Comparison of ENCODE assay signal across 1 cellular context in genomic region chr19:32909257-32909656, GRCh38.
TF ChIP-seq lines count a peak whose summit lies in the region.

No MANE protein-coding gene starts in this region.

TF ChIP-seq in K562, 482 proteins besides CTCF, POLR2A, EP300 and RAD21 (continued from another document and continues in another):
- peak; percentile 63 for TF ChIP-seq E2F8 (IDR thresholded peaks at IDR 0.05; ENCODE audit: low read depth, partially characterized antibody)
- TF ChIP-seq MEF2D (tag; conservative IDR thresholded peaks at IDR 0.05; ENCODE audit: low read depth): 0 out of 2 replicates have a peak, but pooled peaks have one; percentile 29
- TF ChIP-seq CEBPB (tag; IDR thresholded peaks at IDR 0.05): peak; percentile 80
- no peak for TF ChIP-seq ZBTB33 (CRISPR knock-in tag; IDR thresholded peaks at IDR 0.05)
- TF ChIP-seq HDAC2 (IDR thresholded peaks at IDR 0.05): peak; percentile 95
- TF ChIP-seq HES1 (IDR thresholded peaks at IDR 0.05; ENCODE audit: low read depth): peak; percentile 86; the same call in 1 of the 2 replicates
- peak; percentile 79 for TF ChIP-seq CEBPG (CRISPR knock-in tag; IDR thresholded peaks at IDR 0.05)
- peak; percentile 90 to 97 for TF ChIP-seq CEBPG (tag; conservative IDR thresholded peaks at IDR 0.05 in 1 of 2, IDR thresholded peaks at IDR 0.05 in 1 of 2)
- TF ChIP-seq ZSCAN32 (CRISPR knock-in tag; IDR thresholded peaks at IDR 0.05): peak; percentile 79
- TF ChIP-seq LEF1 (IDR thresholded peaks at IDR 0.05): peak; percentile 81; the same call in 1 of the 2 replicates
- TF ChIP-seq ZNF311 (CRISPR knock-in tag; IDR thresholded peaks at IDR 0.05): no peak
- TF ChIP-seq NBN (IDR thresholded peaks at IDR 0.05; ENCODE audit: low read depth): peak; percentile 86; the same call in 1 of the 2 replicates
- no peak for TF ChIP-seq TBL1XR1 (IDR thresholded peaks at IDR 0.05; ENCODE audit: low read length in 2 of 2)
- TF ChIP-seq ZNF175 (CRISPR knock-in tag; IDR thresholded peaks at IDR 0.05; ENCODE audit: low read depth): peak; percentile 77
- TF ChIP-seq JUND (IDR thresholded peaks at IDR 0.05; ENCODE audit: borderline replicate concordance, low read depth, low read length): peak; percentile 73
- TF ChIP-seq JUND (tag; IDR thresholded peaks at IDR 0.05; ENCODE audit: borderline replicate concordance, low read depth, low read length): peak; percentile 45; the same call in 1 of the 3 replicates
- TF ChIP-seq ZNF766 (CRISPR knock-in tag; conservative IDR thresholded peaks at IDR 0.05): peak; percentile 68; the same call in 1 of the 2 replicates
- no peak for TF ChIP-seq CBFB (CRISPR knock-in tag; IDR thresholded peaks at IDR 0.05)
- 0 out of 2 replicates have a peak, but pooled peaks have one; percentile 43 for TF ChIP-seq ZNF589 (CRISPR knock-in tag; IDR thresholded peaks at IDR 0.05; ENCODE audit: low read depth)
- TF ChIP-seq HDAC1 (IDR thresholded peaks at IDR 0.05): peak in 1 of 2 experiments; percentile 41; a peak in 1 of 4 replicates
- no peak for TF ChIP-seq PBX2 (CRISPR knock-in tag; IDR thresholded peaks at IDR 0.05; ENCODE audit: low read depth)
- no peak for TF ChIP-seq PBX2 (tag; conservative IDR thresholded peaks at IDR 0.05; ENCODE audit: low read depth)
- no peak for TF ChIP-seq TBP (optimal IDR thresholded peaks at IDR 0.05; ENCODE audit: low read depth, low read length)
- no peak for TF ChIP-seq PURB (CRISPR knock-in tag; IDR thresholded peaks at IDR 0.05; ENCODE audit: low read depth)
- TF ChIP-seq KLF6 (CRISPR knock-in tag; IDR thresholded peaks at IDR 0.05; ENCODE audit: borderline replicate concordance): peak; percentile 21; the same call in 1 of the 2 replicates
- no peak for TF ChIP-seq ZNF232 (CRISPR knock-in tag; IDR thresholded peaks at IDR 0.05)
- TF ChIP-seq FUS (optimal IDR thresholded peaks at IDR 0.05; ENCODE audit: low read depth, low read length): no peak
- TF ChIP-seq AFF1 (IDR thresholded peaks at IDR 0.05; ENCODE audit: low read depth in 1 of 2, partially characterized antibody in 2 of 2): peak in 1 of 2 experiments; percentile 92
- peak; percentile 30; the same call in 1 of the 2 replicates for TF ChIP-seq TCF3 (CRISPR knock-in tag; IDR thresholded peaks at IDR 0.05)
- peak; percentile 52 for TF ChIP-seq MEIS2 (IDR thresholded peaks at IDR 0.05; ENCODE audit: partially characterized antibody)
- TF ChIP-seq FOXK2 (conservative IDR thresholded peaks at IDR 0.05 in 1 of 2, IDR thresholded peaks at IDR 0.05 in 1 of 2; ENCODE audit: low read depth in 2 of 2): peak; percentile 23 to 29; a peak in 1 of 4 replicates
- peak; percentile 82 for TF ChIP-seq ZEB2 (IDR thresholded peaks at IDR 0.05)
- TF ChIP-seq SMARCE1 (IDR thresholded peaks at IDR 0.05): peak; percentile 83; the same call in 1 of the 2 replicates
- TF ChIP-seq SOX6 (IDR thresholded peaks at IDR 0.05): peak; percentile 81; the same call in 1 of the 2 replicates
- TF ChIP-seq MECOM (CRISPR knock-in tag; IDR thresholded peaks at IDR 0.05): peak; percentile 59; the same call in 1 of the 2 replicates
- 0 out of 4 replicates have a peak, but pooled peaks of 1 of the 2 experiments have one; percentile 4 for TF ChIP-seq MAZ (CRISPR knock-in tag; conservative IDR thresholded peaks at IDR 0.05 in 1 of 2, IDR thresholded peaks at IDR 0.05 in 1 of 2)
- no peak for TF ChIP-seq HNRNPL (IDR thresholded peaks at IDR 0.05; ENCODE audit: low read depth, low read length)
- peak; percentile 24 for TF ChIP-seq HDAC3 (IDR thresholded peaks at IDR 0.05; ENCODE audit: borderline replicate concordance, partially characterized antibody)
- peak; percentile 73 for TF ChIP-seq TAL1 (IDR thresholded peaks at IDR 0.05)
- peak in 1 of 2 experiments; percentile 99; a peak in 2 of 4 replicates for TF ChIP-seq RCOR1 (IDR thresholded peaks at IDR 0.05; ENCODE audit: borderline replicate concordance in 1 of 2, low read depth in 2 of 2, low read length in 2 of 2)
- TF ChIP-seq CREBBP (IDR thresholded peaks at IDR 0.05; ENCODE audit: low read depth, low read length): no peak
- no peak for TF ChIP-seq NONO (IDR thresholded peaks at IDR 0.05; ENCODE audit: low read depth in 2 of 2, low read length in 1 of 2)
- TF ChIP-seq ZNF318 (IDR thresholded peaks at IDR 0.05; ENCODE audit: borderline replicate concordance in 1 of 2, low read depth in 1 of 2): peak in 1 of 2 experiments; percentile 53; a peak in 1 of 4 replicates
- TF ChIP-seq NR2C1 (IDR thresholded peaks at IDR 0.05): no peak; the same call in 1 of the 2 replicates
- TF ChIP-seq NR2C1 (tag; IDR thresholded peaks at IDR 0.05): peak; percentile 55
